11 cellular contexts compared by ENCODE assay signal in genomic region chr7:149423441-149423970, GRCh38. TPM values are rescaled to one million over a fixed set of nuclear protein-coding genes. Genes with fewer than 3 reads are reported as not detected.
DNase-seq lines count a peak whose midpoint lies in the region; ATAC-seq lines count a peak whose summit lies in the region.
"Had no signal": no experiment of that assay in that cellular context is flagged by ENCODE, and none has a peak within 500 bp of the region (broad histone marks: within the 10 kb centered on the region; RNA-seq: fewer than 3 reads in every experiment).

No MANE protein-coding gene starts in this region.

- no peaks in the 10 kb centered on the region for H3K27me3 ChIP-seq in adipocyte (replicated peaks; ENCODE audit: control insufficient read depth, insufficient read depth, low read length)
- H3K27me3 ChIP-seq: body of pancreas, vagina had no signal

- H3K4me1 ChIP-seq in adipocyte (ENCODE audit: control insufficient read depth, insufficient read depth, low read length), result peaks cover 3% of the 10 kb centered on the region

- H3K4me3 Mint-ChIP-seq in activated CD8-positive, alpha-beta memory T cell treated with anti-CD3 and anti-CD28 coated beads, Interleukin-2, amount 10 ng/mL, durations not matched to agents 7 days and 5 days, result peak overlapping the region; percentile 33
- H3K4me3 Mint-ChIP-seq in stimulated activated effector memory CD8-positive, alpha-beta T cell treated with anti-CD3 and anti-CD28 coated beads, Interleukin-12 subunit alpha, Interleukin-12 subunit beta, amount 100 ng/mL, for 72 hours, result peak overlapping the region; percentile 71

- no peaks in the 10 kb centered on the region for H3K36me3 ChIP-seq in adipocyte (ENCODE audit: control insufficient read depth, insufficient read depth, low read length, severe bottlenecking)
- H3K36me3 ChIP-seq: gastrocnemius medialis, vagina had no signal

- no peaks in the 10 kb centered on the region for H3K9me3 Mint-ChIP-seq in activated CD8-positive, alpha-beta memory T cell treated with anti-CD3 and anti-CD28 coated beads, Interleukin-2, amount 10 ng/mL, durations not matched to agents 7 days and 5 days (ENCODE audit: low read depth)
- H3K9me3 Mint-ChIP-seq in stimulated activated effector memory CD8-positive, alpha-beta T cell treated with anti-CD3 and anti-CD28 coated beads, Interleukin-12 subunit alpha, Interleukin-12 subunit beta, amount 100 ng/mL, for 72 hours, result no peaks in the 10 kb centered on the region

- peaks cover 13% of the 10 kb centered on the region for H3K4me1 Mint-ChIP-seq in activated CD8-positive, alpha-beta memory T cell treated with anti-CD3 and anti-CD28 coated beads, Interleukin-2, amount 10 ng/mL, durations not matched to agents 7 days and 5 days
- no peaks in the 10 kb centered on the region for H3K4me1 Mint-ChIP-seq in stimulated activated effector memory CD8-positive, alpha-beta T cell treated with anti-CD3 and anti-CD28 coated beads, Interleukin-12 subunit alpha, Interleukin-12 subunit beta, amount 100 ng/mL, for 72 hours

- ATAC-seq in activated CD8-positive, alpha-beta memory T cell treated with anti-CD3 and anti-CD28 coated beads, Interleukin-2, amount 10 ng/mL, durations not matched to agents 7 days and 5 days, result no peak
- ATAC-seq in left lobe of liver (peak; percentile 21), GM21381 (IDR thresholded peaks at IDR 0.05; ENCODE audit: unreplicated experiment) (no peak)
- no peak for ATAC-seq in stimulated activated effector memory CD8-positive, alpha-beta T cell treated with anti-CD3 and anti-CD28 coated beads, Interleukin-12 subunit alpha, Interleukin-12 subunit beta, amount 100 ng/mL, for 72 hours

- H3K27me3 Mint-ChIP-seq in activated CD8-positive, alpha-beta memory T cell treated with anti-CD3 and anti-CD28 coated beads, Interleukin-2, amount 10 ng/mL, durations not matched to agents 7 days and 5 days, result peaks cover 15% of the 10 kb centered on the region

- no peak for DNase-seq in activated CD8-positive, alpha-beta memory T cell treated with anti-CD3 and anti-CD28 coated beads, Interleukin-2, amount 10 ng/mL, durations not matched to agents 7 days and 5 days
- no peak for DNase-seq in activated CD8-positive, alpha-beta memory T cell treated with anti-CD3 and anti-CD28 coated beads, Interleukin-2, amount 50 U/mL, for 4 hours
- DNase-seq in adipocyte (ENCODE audit: low read depth), result no peak
- DNase-seq in left lobe of liver (ENCODE audit: low spot score), result no peak
- no peak for DNase-seq in stimulated activated effector memory CD8-positive, alpha-beta T cell treated with anti-CD3 and anti-CD28 coated beads, Interleukin-12 subunit alpha, Interleukin-12 subunit beta, amount 100 ng/mL, for 72 hours (ENCODE audit: low spot score in 2 of 2)
- no peak for DNase-seq in activated CD4-positive, CD25-positive, alpha-beta regulatory T cell (lab: John Stamatoyannopoulos, UW)
- DNase-seq in GDM1 (lab: John Stamatoyannopoulos, UW), result no peak
- DNase-seq: gastrocnemius medialis had no signal

- no peak overlapping the region for H3K27ac Mint-ChIP-seq in activated CD8-positive, alpha-beta memory T cell treated with anti-CD3 and anti-CD28 coated beads, Interleukin-2, amount 10 ng/mL, durations not matched to agents 7 days and 5 days
- H3K27ac Mint-ChIP-seq in stimulated activated effector memory CD8-positive, alpha-beta T cell treated with anti-CD3 and anti-CD28 coated beads, Interleukin-12 subunit alpha, Interleukin-12 subunit beta, amount 100 ng/mL, for 72 hours, result peak overlapping the region; percentile 43

- peak overlapping the region; percentile 67 for H3K9ac ChIP-seq in adipocyte (ENCODE audit: low read length)

- CTCF ChIA-PET in activated CD8-positive, alpha-beta memory T cell treated with anti-CD3 and anti-CD28 coated beads, Interleukin-2, amount 10 ng/mL, durations not matched to agents 7 days and 5 days (lab: Charles Lee), result interaction anchor here (0.7 to 3.2 kb wide), 16 partner anchors 9 to 237 kb away, joined by 3 to 27 read pairs (median 4); partner anchors contain the start of genes ZNF777 and ZNF783

- H3K4me3 ChIP-seq in adipocyte (ENCODE audit: low read length), result peak overlapping the region; percentile 73

- no peaks in the 10 kb centered on the region for H3K9me3 ChIP-seq in adipocyte (ENCODE audit: control insufficient read depth, low read length)
- H3K9me3 ChIP-seq: body of pancreas, gastrocnemius medialis, vagina had no signal

- H3K36me3 Mint-ChIP-seq in activated CD8-positive, alpha-beta memory T cell treated with anti-CD3 and anti-CD28 coated beads, Interleukin-2, amount 10 ng/mL, durations not matched to agents 7 days and 5 days, result no peaks in the 10 kb centered on the region
- no peaks in the 10 kb centered on the region for H3K36me3 Mint-ChIP-seq in stimulated activated effector memory CD8-positive, alpha-beta T cell treated with anti-CD3 and anti-CD28 coated beads, Interleukin-12 subunit alpha, Interleukin-12 subunit beta, amount 100 ng/mL, for 72 hours

RNA-seq across cellular contexts. Expression of gene ZNF777, which starts 37.4 kb away (rescaled TPM):
- 10 to 100 TPM; 12.1 to 15.2 TPM for total RNA-seq in activated CD8-positive, alpha-beta memory T cell treated with anti-CD3 and anti-CD28 coated beads, Interleukin-2, amount 10 ng/mL, durations not matched to agents 7 days and 5 days
- total RNA-seq in left lobe of liver, result 6.5 TPM
